29 cellular contexts compared by ENCODE assay signal in genomic region chr2:201704536-201704935, GRCh38. TPM values are rescaled to one million over a fixed set of nuclear protein-coding genes. Genes with fewer than 3 reads are reported as not detected.
"Had no signal": no experiment of that assay in that cellular context is flagged by ENCODE, and none has a peak within 500 bp of the region (broad histone marks: within the 10 kb centered on the region; RNA-seq: fewer than 3 reads in every experiment).

No MANE protein-coding gene starts in this region.

- H3K9me3 Mint-ChIP-seq: activated B cell treated with CpG ODN at 0.5 μM for 24 hours; activated CD4-positive, alpha-beta memory T cell treated with anti-CD3 and anti-CD28 coated beads for 36 hours; activated CD4-positive, alpha-beta T cell treated with anti-CD3 and anti-CD28 coated beads, Interleukin-2, amount 10 ng/mL, durations not matched to agents 24 days and 14 days; activated naive CD4-positive, alpha-beta T cell treated with anti-CD3 and anti-CD28 coated beads, Interleukin-2, amount 50 U/mL, for 72 hours; activated naive CD8-positive, alpha-beta T cell treated with anti-CD3 and anti-CD28 coated beads, Interleukin-2, amount 50 U/mL, for 24 hours; activated T-cell treated with anti-CD3 and anti-CD28 coated beads, Interleukin-2, amount 50 U/mL, for 4 hours; T-helper 1 cell treated with Interleukin-12 subunit alpha and Interleukin-12 subunit beta and Interleukin-4 antibody, amounts not matched to agents 30 μg/mL and 1 μg/mL, for 36 hours had no signal

- H3K4me3 Mint-ChIP-seq: activated B cell treated with CpG ODN at 0.5 μM for 24 hours; activated CD4-positive, alpha-beta memory T cell treated with anti-CD3 and anti-CD28 coated beads for 36 hours; activated CD4-positive, alpha-beta T cell treated with anti-CD3 and anti-CD28 coated beads, Interleukin-2, amount 10 ng/mL, durations not matched to agents 24 days and 14 days; activated naive CD8-positive, alpha-beta T cell treated with anti-CD3 and anti-CD28 coated beads, Interleukin-2, amount 50 U/mL, for 24 hours; activated T-cell treated with anti-CD3 and anti-CD28 coated beads, Interleukin-2, amount 50 U/mL, for 4 hours; T-helper 1 cell treated with Interleukin-12 subunit alpha and Interleukin-12 subunit beta and Interleukin-4 antibody, amounts not matched to agents 30 μg/mL and 1 μg/mL, for 36 hours had no signal

- DNase-seq: activated B cell treated with CpG ODN at 0.5 μM for 24 hours; activated CD4-positive, alpha-beta memory T cell treated with anti-CD3 and anti-CD28 coated beads for 36 hours; activated CD4-positive, alpha-beta T cell treated with anti-CD3 and anti-CD28 coated beads for 1 hour; activated CD4-positive, alpha-beta T cell treated with anti-CD3 and anti-CD28 coated beads, Interleukin-2, amount 10 ng/mL, durations not matched to agents 24 days and 14 days; activated CD8-positive, alpha-beta memory T cell treated with anti-CD3 and anti-CD28 coated beads for 24 hours; activated effector memory CD4-positive, alpha-beta T cell treated with anti-CD3 and anti-CD28 coated beads, Interleukin-2, amount 50 U/mL, for 16 hours; activated naive CD4-positive, alpha-beta T cell treated with Interleukin-2 at 50 U/mL for 16 hours; activated naive CD8-positive, alpha-beta T cell treated with anti-CD3 and anti-CD28 coated beads, Interleukin-2, amount 50 U/mL, for 24 hours; activated T-cell treated with anti-CD3 and anti-CD28 coated beads, Interleukin-2, amount 50 U/mL, for 4 hours; amniotic stem cell; body of pancreas; central memory CD4-positive, alpha-beta T cell; MM.1S; NCI-H1105; NCI-H1436; NCI-H1694 treated with DMSO at 0.1 percent for 48 hours; NCI-H2029 treated with DMSO at 0.1 percent for 48 hours; NCI-H345; NCI-H510A; NCI-H69; NK-92 treated with Interleukin-12 subunit alpha and Interleukin-12 subunit beta, amount 100 ng/mL, for 24 hours; OCI-M1; Peyer's patch; SHP77 had no signal

- H3K4me1 ChIP-seq: ascending aorta, Peyer's patch had no signal

- FAIRE-seq: bronchial epithelial cell had no signal

- H3K27ac ChIP-seq: ascending aorta, body of pancreas, Peyer's patch, SJSA1 had no signal

- H3K27ac Mint-ChIP-seq: activated B cell treated with CpG ODN at 0.5 μM for 24 hours; activated CD4-positive, alpha-beta memory T cell treated with anti-CD3 and anti-CD28 coated beads for 36 hours; activated CD4-positive, alpha-beta T cell treated with anti-CD3 and anti-CD28 coated beads, Interleukin-2, amount 10 ng/mL, durations not matched to agents 24 days and 14 days; activated naive CD4-positive, alpha-beta T cell treated with anti-CD3 and anti-CD28 coated beads, Interleukin-2, amount 50 U/mL, for 72 hours; activated naive CD8-positive, alpha-beta T cell treated with anti-CD3 and anti-CD28 coated beads, Interleukin-2, amount 50 U/mL, for 24 hours; T-helper 1 cell treated with Interleukin-12 subunit alpha and Interleukin-12 subunit beta and Interleukin-4 antibody, amounts not matched to agents 30 μg/mL and 1 μg/mL, for 36 hours had no signal

- H3K9me3 ChIP-seq: ascending aorta, body of pancreas, Peyer's patch, SJSA1 had no signal

- H3K36me3 Mint-ChIP-seq: activated naive CD4-positive, alpha-beta T cell treated with anti-CD3 and anti-CD28 coated beads, Interleukin-2, amount 50 U/mL, for 72 hours had no signal

- H3K4me3 ChIP-seq: ascending aorta, body of pancreas, Peyer's patch, SJSA1 had no signal

- H3K4me1 Mint-ChIP-seq: activated B cell treated with CpG ODN at 0.5 μM for 24 hours; activated CD4-positive, alpha-beta T cell treated with anti-CD3 and anti-CD28 coated beads, Interleukin-2, amount 10 ng/mL, durations not matched to agents 24 days and 14 days had no signal

- H3K27me3 ChIP-seq: ascending aorta, body of pancreas, Peyer's patch, SJSA1 had no signal

- H3K27me3 Mint-ChIP-seq: activated B cell treated with CpG ODN at 0.5 μM for 24 hours; activated CD4-positive, alpha-beta memory T cell treated with anti-CD3 and anti-CD28 coated beads for 36 hours; activated CD4-positive, alpha-beta T cell treated with anti-CD3 and anti-CD28 coated beads, Interleukin-2, amount 10 ng/mL, durations not matched to agents 24 days and 14 days; activated naive CD8-positive, alpha-beta T cell treated with anti-CD3 and anti-CD28 coated beads, Interleukin-2, amount 50 U/mL, for 24 hours had no signal

RNA-seq across cellular contexts. Expression of gene MPP4, which starts 6.1 kb away (rescaled TPM):
- total RNA-seq: activated B cell treated with CpG ODN at 0.5 μM for 24 hours; activated CD4-positive, alpha-beta memory T cell treated with anti-CD3 and anti-CD28 coated beads for 36 hours; activated CD4-positive, alpha-beta T cell treated with anti-CD3 and anti-CD28 coated beads, Interleukin-2, amount 10 ng/mL, durations not matched to agents 24 days and 14 days; activated naive CD4-positive, alpha-beta T cell treated with anti-CD3 and anti-CD28 coated beads, Interleukin-2, amount 50 U/mL, for 72 hours; activated T-cell treated with anti-CD3 and anti-CD28 coated beads, Interleukin-2, amount 50 U/mL, for 4 hours; ascending aorta; body of pancreas; bronchial epithelial cell; Peyer's patch had no signal
